8 cellular contexts compared by ENCODE assay signal in genomic region chr2:218387369-218388194, GRCh38. TPM values are rescaled to one million over a fixed set of nuclear protein-coding genes. Genes with fewer than 3 reads are reported as not detected.
DNase-seq lines count a peak whose midpoint lies in the region; ATAC-seq and TF ChIP-seq lines count a peak whose summit lies in the region.

No MANE protein-coding gene starts in this region.

- peak overlapping the region; percentile 42 for H3K4me3 Mint-ChIP-seq in activated T-cell treated with anti-CD3 and anti-CD28 coated beads, Interleukin-2, amount 50 U/mL, for 4 hours

- no peak for TF ChIP-seq POLR2A in heart left ventricle (IDR thresholded peaks at IDR 0.05)

- H3K36me3 Mint-ChIP-seq in activated T-cell treated with anti-CD3 and anti-CD28 coated beads, Interleukin-2, amount 50 U/mL, for 4 hours (ENCODE audit: insufficient read depth), result no peaks in the 10 kb centered on the region

- H4K20me1 ChIP-seq in Karpas-422 (ENCODE audit: insufficient read depth, low read depth, low read length), result no peaks in the 10 kb centered on the region

- intact Hi-C loops in heart left ventricle (cut with DNase I) (no loop called here), psoas muscle (cut with DNase I) (no loop called here)

- peak; percentile 49 to 56 for ATAC-seq in activated T-cell treated with anti-CD3 and anti-CD28 coated beads, Interleukin-2, amount 50 U/mL, for 4 hours
- ATAC-seq in heart left ventricle, result peak; percentile 62 to 86 (median 84)
- peak; percentile 70 to 89 (median 78) for ATAC-seq in psoas muscle
- ATAC-seq in GM21367 (IDR thresholded peaks at IDR 0.05; ENCODE audit: unreplicated experiment), result no peak
- no peak for ATAC-seq in GM19452 (IDR thresholded peaks at IDR 0.05; ENCODE audit: unreplicated experiment)

- no peaks in the 10 kb centered on the region for H3K36me3 ChIP-seq in Karpas-422 (ENCODE audit: insufficient read depth, low read length)
- H3K36me3 ChIP-seq in heart left ventricle, result no peaks in the 10 kb centered on the region
- no peaks in the 10 kb centered on the region for H3K36me3 ChIP-seq in psoas muscle (ENCODE audit: insufficient read depth in 1 of 2, low read depth in 1 of 2)

- H2AFZ ChIP-seq in Karpas-422 (ENCODE audit: low read length), result no peak overlapping the region

- no peaks in the 10 kb centered on the region for H3K9me2 ChIP-seq in Karpas-422 (replicated peaks; ENCODE audit: insufficient read depth, low read length)

- no peaks in the 10 kb centered on the region for H3K27me3 Mint-ChIP-seq in activated T-cell treated with anti-CD3 and anti-CD28 coated beads, Interleukin-2, amount 50 U/mL, for 4 hours (ENCODE audit: low read depth)

- H3K27ac ChIP-seq in Karpas-422 (ENCODE audit: low read length) (no peak overlapping the region), heart left ventricle (peak overlapping the region in 7 of 12 donors; percentile 18 to 68 (median 56)), psoas muscle (no peak overlapping the region)

- TF ChIP-seq CTCF in heart left ventricle (IDR thresholded peaks at IDR 0.05) (no peak), psoas muscle (IDR thresholded peaks at IDR 0.05) (no peak)

- H3K27me3 ChIP-seq in Karpas-422 (ENCODE audit: low read length) (no peaks in the 10 kb centered on the region), heart left ventricle (no peaks in the 10 kb centered on the region), psoas muscle (ENCODE audit: insufficient read depth in 3 of 3, low read length in 2 of 3) (no peaks in the 10 kb centered on the region)

- H3K4me3 ChIP-seq in Karpas-422 (ENCODE audit: low read length) (no peak overlapping the region), heart left ventricle (peak overlapping the region in 11 of 12 donors; percentile 13 to 55 (median 49)), psoas muscle (peak overlapping the region; percentile 65)

- H3K9me3 Mint-ChIP-seq in activated T-cell treated with anti-CD3 and anti-CD28 coated beads, Interleukin-2, amount 50 U/mL, for 4 hours, result no peaks in the 10 kb centered on the region

- no peak overlapping the region for H3K4me2 ChIP-seq in Karpas-422 (ENCODE audit: low read depth, low read length, poor library complexity, severe bottlenecking)

- WGBS in heart left ventricle, 4 donors, result 10 to 24% (median 16%) methylated on average over 18 to 38 of the region's 38 CpGs
- WGBS in psoas muscle, 3 donors, result 10 to 13% (median 11%) methylated on average over 37 to 38 of the region's 38 CpGs

- H3K9ac ChIP-seq in Karpas-422 (ENCODE audit: low read length), result no peak overlapping the region

- no peaks in the 10 kb centered on the region for H3K79me2 ChIP-seq in Karpas-422 (ENCODE audit: low read length)

- H3K4me1 ChIP-seq in Karpas-422 (ENCODE audit: low read length) (peaks cover 17% of the 10 kb centered on the region), heart left ventricle (peaks cover 0 to 23% (median 5%) of the 10 kb centered on the region in 12 donors), psoas muscle (no peaks in the 10 kb centered on the region)

- H3K4me1 Mint-ChIP-seq in activated T-cell treated with anti-CD3 and anti-CD28 coated beads, Interleukin-2, amount 50 U/mL, for 4 hours (ENCODE audit: low read depth), result peaks cover 5% of the 10 kb centered on the region

- H3K9me3 ChIP-seq in Karpas-422 (ENCODE audit: low read length), result no peaks in the 10 kb centered on the region
- H3K9me3 ChIP-seq in heart left ventricle, result no peaks in the 10 kb centered on the region
- no peaks in the 10 kb centered on the region for H3K9me3 ChIP-seq in psoas muscle

- DNase-seq in AG20443 (ENCODE audit: low spot score), result peak; percentile 52
- DNase-seq in Karpas-422, result peak; percentile 54
- no peak for DNase-seq in activated T-cell treated with anti-CD3 and anti-CD28 coated beads, Interleukin-2, amount 50 U/mL, for 4 hours
- peak in 3 of 5 donors; percentile 52 to 74 (median 57) for DNase-seq in heart left ventricle
- peak; percentile 59 to 72 for DNase-seq in psoas muscle
- DNase-seq in central memory CD4-positive, alpha-beta T cell, result no peak

RNA-seq across cellular contexts. Expression of gene SLC11A1, which starts 5.5 kb away (rescaled TPM):
- total RNA-seq in Karpas-422 (2014; rRNA removed; shearing (Covaris generic); ENCODE audit: low replicate concordance), result 1.9 TPM in 1 of 2 replicates, not detected in the other
- total RNA-seq in activated T-cell treated with anti-CD3 and anti-CD28 coated beads, Interleukin-2, amount 50 U/mL, for 4 hours, result under 1 TPM; 0.05 to 0.61 (median 0.05) TPM
- total RNA-seq in heart left ventricle (10 to 100 TPM in 2 of 9 donors, 1 to 10 TPM in 6, under 1 TPM in 1; 0.96 to 31.0 (median 4.3) TPM), psoas muscle (1 to 10 TPM; 2.1 to 3.9 (median 2.8) TPM)
- polyA plus RNA-seq in heart left ventricle (1 to 10 TPM; 4.5 to 8.9 TPM), psoas muscle (1 to 10 TPM in 2 of 3 donors, under 1 TPM in 1; 0.96 to 2.2 (median 1.9) TPM)

RNA-seq across cellular contexts. Expression of gene CTDSP1, which starts 12.1 kb away (rescaled TPM):
- total RNA-seq in Karpas-422 (2014; rRNA removed; shearing (Covaris generic); ENCODE audit: low replicate concordance), result 46.3 and 72.6 TPM in 2 replicates
- total RNA-seq in activated T-cell treated with anti-CD3 and anti-CD28 coated beads, Interleukin-2, amount 50 U/mL, for 4 hours, result 10 to 100 TPM; 42.8 to 58.0 (median 52.7) TPM
- total RNA-seq in heart left ventricle (100 to 1,000 TPM in 2 of 9 donors, 10 to 100 TPM in 7; 67.4 to 115 (median 93.8) TPM), psoas muscle (10 to 100 TPM; 57.2 to 73.0 (median 63.9) TPM)
- polyA plus RNA-seq in heart left ventricle (100 to 1,000 TPM in 1 of 2 donors, 10 to 100 TPM in 1; 74.4 to 121 TPM), psoas muscle (10 to 100 TPM; 55.6 to 62.9 (median 57.4) TPM)

RNA-seq across cellular contexts. Expression of gene CATIP, which starts 30.9 kb away (rescaled TPM):
- not detected in 2 replicates for total RNA-seq in Karpas-422 (2014; rRNA removed; shearing (Covaris generic); ENCODE audit: low replicate concordance)
- total RNA-seq in activated T-cell treated with anti-CD3 and anti-CD28 coated beads, Interleukin-2, amount 50 U/mL, for 4 hours, result not detected
- total RNA-seq in heart left ventricle, result under 1 TPM in 1 of 9 donors, not detected in 8; 0.18 TPM
- polyA plus RNA-seq in heart left ventricle, result under 1 TPM in 1 of 2 donors, not detected in 1; 0.07 TPM
- not detected for total RNA-seq in psoas muscle
- polyA plus RNA-seq in psoas muscle, result not detected

RNA-seq across cellular contexts. Expression of gene VIL1, which starts 31.3 kb away (rescaled TPM):
- total RNA-seq in Karpas-422 (2014; rRNA removed; shearing (Covaris generic); ENCODE audit: low replicate concordance), result not detected in 2 replicates
- total RNA-seq in activated T-cell treated with anti-CD3 and anti-CD28 coated beads, Interleukin-2, amount 50 U/mL, for 4 hours, result under 1 TPM; 0.11 to 0.24 (median 0.23) TPM
- total RNA-seq in heart left ventricle (not detected), psoas muscle (not detected)
- polyA plus RNA-seq in heart left ventricle (under 1 TPM; 0.04 to 0.07 TPM), psoas muscle (under 1 TPM; 0.08 to 0.10 (median 0.10) TPM)

Comparison
In these comparisons a context has a peak if more than half of its experiments do, and no peak if none do; other contexts are left out.
1. DNase-seq: peak in AG20443 (single experiment), Karpas-422 (single experiment), heart left ventricle (3 of 5) and psoas muscle (2 of 2); none in activated T-cell treated with anti-CD3 and anti-CD28 coated beads, Interleukin-2, amount 50 U/mL, for 4 hours (single experiment) and central memory CD4-positive, alpha-beta T cell (single experiment).
2. H3K27ac ChIP-seq: peak in heart left ventricle (7 of 12); none in Karpas-422 (single experiment) and psoas muscle (single experiment).
3. ATAC-seq: peak in activated T-cell treated with anti-CD3 and anti-CD28 coated beads, Interleukin-2, amount 50 U/mL, for 4 hours (2 of 2), heart left ventricle (4 of 4) and psoas muscle (4 of 4); none in GM21367 (single experiment) and GM19452 (single experiment).